ENCODE assay signal across 17 cellular contexts in genomic region chr1:5594056-5594956, GRCh38.
"Had no signal": no experiment of that assay in that cellular context is flagged by ENCODE, and none has a peak within 500 bp of the region (broad histone marks: within the 10 kb centered on the region; RNA-seq: fewer than 3 reads in every experiment).

No MANE protein-coding gene starts in this region.

- H3K4me3 ChIP-seq: gastroesophageal sphincter, spleen, tibial artery had no signal

- DNase-seq: activated CD4-positive, alpha-beta memory T cell treated with anti-CD3 and anti-CD28 coated beads, Interleukin-2, amount 10 ng/mL, durations not matched to agents 7 days and 5 days; activated CD4-positive, alpha-beta T cell treated with anti-CD3 and anti-CD28 coated beads for 1 hour; activated T-cell treated with anti-CD3 and anti-CD28 coated beads, Interleukin-2, amount 50 U/mL, for 24 hours; aorta; endodermal cell; hypothalamus; left ventricle myocardium superior; occipital lobe; retina; spleen; stimulated activated CD4-positive, alpha-beta T cell treated with anti-CD3 and anti-CD28 coated beads, Interleukin-4, amount 100 ng/mL, for 1 hour; stimulated activated naive CD4-positive, alpha-beta T cell; T-helper 1 cell; tibial artery had no signal

- H3K36me3 ChIP-seq: gastroesophageal sphincter, spleen, tibial artery had no signal

- H3K27me3 ChIP-seq: tibial artery had no signal

- H3K27ac ChIP-seq: gastroesophageal sphincter, spleen, tibial artery had no signal

- ATAC-seq: activated naive CD4-positive, alpha-beta T cell treated with anti-CD3 and anti-CD28 coated beads, Interleukin-2, amount 50 U/mL, for 72 hours; activated T-helper 17 cell treated with anti-CD3 and anti-CD28 coated beads, Interleukin-2, amount 50 U/mL, for 72 hours; gastroesophageal sphincter; left ventricle myocardium superior had no signal

- H3K4me1 ChIP-seq: spleen had no signal
